In genomic region chr7:127683776-127684681, GRCh38 we compare ENCODE assay signal across 11 cellular contexts. TPM values are rescaled to one million over a fixed set of nuclear protein-coding genes. Genes with fewer than 3 reads are reported as not detected.
A peak's percentile ranks its signal among the peaks of the same experiment; 100 is the strongest.
DNase-seq lines count a peak whose midpoint lies in the region; ATAC-seq and TF ChIP-seq lines count a peak whose summit lies in the region.
"Had no signal": no experiment of that assay in that cellular context is flagged by ENCODE, and none has a peak within 500 bp of the region (broad histone marks: within the 10 kb centered on the region; RNA-seq: fewer than 3 reads in every experiment).

No MANE protein-coding gene starts in this region.

- H3K36me3 ChIP-seq in left ventricle myocardium inferior (peaks cover 39% of the 10 kb centered on the region), prostate gland (no peaks in the 10 kb centered on the region)
- H3K36me3 ChIP-seq: neutrophil had no signal

- peaks cover 17 to 25% of the 10 kb centered on the region in 2 donors for H3K36me3 Mint-ChIP-seq in activated naive CD4-positive, alpha-beta T cell treated with anti-CD3 and anti-CD28 coated beads, Interleukin-2, amount 50 U/mL, for 72 hours

- TF ChIP-seq CTCF in GM13976 (IDR thresholded peaks at IDR 0.05; ENCODE audit: borderline replicate concordance, control extremely low read depth, extremely low read depth, insufficient read depth, missing control alignments) (no peak), left ventricle myocardium inferior (IDR thresholded peaks at IDR 0.05; ENCODE audit: borderline replicate concordance) (no peak), prostate gland (IDR thresholded peaks at IDR 0.05) (no peak)

- no peak overlapping the region for H3K27ac ChIP-seq in left ventricle myocardium inferior (replicated peaks)
- no peak overlapping the region for H3K27ac ChIP-seq in prostate gland
- H3K27ac ChIP-seq: thoracic aorta had no signal

- H3K4me3 ChIP-seq in left ventricle myocardium inferior = no peak overlapping the region
- no peak overlapping the region for H3K4me3 ChIP-seq in prostate gland
- H3K4me3 ChIP-seq: thoracic aorta had no signal

- ATAC-seq in GM21529 (IDR thresholded peaks at IDR 0.05; ENCODE audit: unreplicated experiment) = peak; percentile 81
- peak; percentile 51 for ATAC-seq in HG03521 (IDR thresholded peaks at IDR 0.05; ENCODE audit: unreplicated experiment)
- ATAC-seq in activated naive CD4-positive, alpha-beta T cell treated with anti-CD3 and anti-CD28 coated beads, Interleukin-2, amount 50 U/mL, for 72 hours = no peak

- no peak for TF ChIP-seq POLR2A in prostate gland (IDR thresholded peaks at IDR 0.05)

- intact Hi-C loops in left ventricle myocardium inferior (cut with micrococcal nuclease) (no loop called here), prostate gland (cut with DNase I) (no loop called here)

- 62% methylated on average over 4 of the region's 4 CpGs for WGBS in prostate gland

- H3K27ac Mint-ChIP-seq in activated naive CD4-positive, alpha-beta T cell treated with anti-CD3 and anti-CD28 coated beads, Interleukin-2, amount 50 U/mL, for 72 hours = peak overlapping the region in 1 of 2 donors; percentile 25
- H3K27ac Mint-ChIP-seq: T-helper 1 cell treated with Interleukin-12 subunit alpha and Interleukin-12 subunit beta and Interleukin-4 antibody, amounts not matched to agents 30 μg/mL and 1 μg/mL, for 36 hours had no signal

- H3K9me3 ChIP-seq in left ventricle myocardium inferior (replicated peaks) (peaks cover 13% of the 10 kb centered on the region), prostate gland (no peaks in the 10 kb centered on the region)
- H3K9me3 ChIP-seq: neutrophil, thoracic aorta had no signal

- peaks cover 7 to 8% of the 10 kb centered on the region in 2 donors for H3K9me3 Mint-ChIP-seq in activated naive CD4-positive, alpha-beta T cell treated with anti-CD3 and anti-CD28 coated beads, Interleukin-2, amount 50 U/mL, for 72 hours

- DNase-seq in GM13976 (ENCODE audit: low spot score) (peak; percentile 21), fibroblast of peridontal ligament (ENCODE audit: extremely low read depth) (peak; percentile 86), left ventricle myocardium inferior (no peak), prostate gland (ENCODE audit: low spot score) (no peak)
- no peak for DNase-seq in activated naive CD4-positive, alpha-beta T cell treated with anti-CD3 and anti-CD28 coated beads, Interleukin-2, amount 50 U/mL, for 72 hours (ENCODE audit: low spot score in 2 of 2)
- no peak for DNase-seq in effector CD4-positive, alpha-beta T cell

- H3K4me1 ChIP-seq in left ventricle myocardium inferior (peaks cover 27% of the 10 kb centered on the region), prostate gland (replicated peaks) (no peaks in the 10 kb centered on the region)

- in situ Hi-C loops in GM13976 (cut with MboI; ENCODE audit: low sequenced_read_pairs, unreplicated experiment) = no loop called here

- H3K27me3 ChIP-seq in left ventricle myocardium inferior (ENCODE audit: low read depth) = no peaks in the 10 kb centered on the region
- H3K27me3 ChIP-seq in prostate gland (replicated peaks; ENCODE audit: insufficient read depth) = no peaks in the 10 kb centered on the region
- H3K27me3 ChIP-seq: neutrophil had no signal

RNA-seq across cellular contexts. Expression of gene SND1, which starts 32.0 kb away (rescaled TPM):
- 100 to 1,000 TPM; 175 to 246 TPM for total RNA-seq in activated naive CD4-positive, alpha-beta T cell treated with anti-CD3 and anti-CD28 coated beads, Interleukin-2, amount 50 U/mL, for 72 hours
- total RNA-seq in left ventricle myocardium inferior (71.6 TPM), prostate gland (100 to 1,000 TPM; 175 to 190 TPM)

Comparison
In these comparisons a context has a peak if more than half of its experiments do, and no peak if none do; other contexts are left out.
1. DNase-seq: peak in GM13976 (single experiment) and fibroblast of peridontal ligament (single experiment); none in activated naive CD4-positive, alpha-beta T cell treated with anti-CD3 and anti-CD28 coated beads, Interleukin-2, amount 50 U/mL, for 72 hours (0 of 2), effector CD4-positive, alpha-beta T cell (single experiment), left ventricle myocardium inferior (single experiment) and prostate gland (single experiment).
2. ATAC-seq: peak in GM21529 (single experiment) and HG03521 (single experiment); none in activated naive CD4-positive, alpha-beta T cell treated with anti-CD3 and anti-CD28 coated beads, Interleukin-2, amount 50 U/mL, for 72 hours (0 of 2).